27 cellular contexts compared by ENCODE assay signal in genomic region chr2:127683056-127683455, GRCh38. TPM values are rescaled to one million over a fixed set of nuclear protein-coding genes. Genes with fewer than 3 reads are reported as not detected.
"Had no signal": no experiment of that assay in that cellular context is flagged by ENCODE, and none has a peak within 500 bp of the region (broad histone marks: within the 10 kb centered on the region; RNA-seq: fewer than 3 reads in every experiment).

No MANE protein-coding gene starts in this region.

- H3K36me3 ChIP-seq: cardiac muscle cell, gastrocnemius medialis, neutrophil, right lobe of liver, upper lobe of right lung had no signal

- H3K27me3 ChIP-seq: body of pancreas, gastrocnemius medialis, right lobe of liver, upper lobe of right lung had no signal

- DNase-seq: activated CD4-positive, alpha-beta T cell treated with anti-CD3 and anti-CD28 coated beads for 48 hours; activated CD4-positive, CD25-positive, alpha-beta regulatory T cell; activated CD8-positive, alpha-beta memory T cell treated with anti-CD3 and anti-CD28 coated beads, Interleukin-2, amount 10 ng/mL, durations not matched to agents 7 days and 5 days; activated CD8-positive, alpha-beta T cell treated with anti-CD3 and anti-CD28 coated beads for 36 hours; activated effector memory CD4-positive, alpha-beta T cell treated with anti-CD3 and anti-CD28 coated beads, Interleukin-2, amount 50 U/mL, for 16 hours; activated naive CD4-positive, alpha-beta T cell treated with anti-CD3 and anti-CD28 coated beads, Interleukin-2, amount 50 U/mL, for 16 hours; activated naive CD8-positive, alpha-beta T cell treated with anti-CD3 and anti-CD28 coated beads, Interleukin-2, amount 50 U/mL, for 24 hours; activated T-cell treated with anti-CD3 and anti-CD28 coated beads for 4 hours; body of pancreas; dermis blood vessel endothelial cell; effector CD8-positive, alpha-beta T cell; gastrocnemius medialis; midbrain; right lobe of liver; small intestine; stimulated activated CD4-positive, alpha-beta T cell treated with anti-CD3 and anti-CD28 coated beads, Interleukin-15, amount 100 ng/mL, for 24 hours; stimulated activated CD4-positive, alpha-beta T cell treated with anti-CD3 and anti-CD28 coated beads, Interleukin-2, amount 100 ng/mL, for 48 hours; stimulated activated CD8-positive, alpha-beta memory T cell treated with anti-CD3 and anti-CD28 coated beads, Interleukin-4, amount 100 ng/mL, for 48 hours; stimulated activated naive CD4-positive, alpha-beta T cell; SW 1271; T-helper 17 cell; upper lobe of right lung had no signal

- H3K9me3 ChIP-seq: body of pancreas, gastrocnemius medialis, neutrophil, right lobe of liver, upper lobe of right lung had no signal

- H3K27ac ChIP-seq: body of pancreas, gastrocnemius medialis, neutrophil, parathyroid adenoma, right lobe of liver, upper lobe of right lung had no signal

- H3K9ac ChIP-seq: parathyroid adenoma had no signal

- H3K4me1 ChIP-seq: parathyroid adenoma, right lobe of liver had no signal

- H3K27ac Mint-ChIP-seq: activated CD8-positive, alpha-beta memory T cell treated with anti-CD3 and anti-CD28 coated beads, Interleukin-2, amount 10 ng/mL, durations not matched to agents 7 days and 5 days; activated CD8-positive, alpha-beta T cell treated with anti-CD3 and anti-CD28 coated beads for 36 hours; activated naive CD8-positive, alpha-beta T cell treated with anti-CD3 and anti-CD28 coated beads, Interleukin-2, amount 50 U/mL, for 24 hours had no signal

- ATAC-seq: activated CD8-positive, alpha-beta memory T cell treated with anti-CD3 and anti-CD28 coated beads, Interleukin-2, amount 10 ng/mL, durations not matched to agents 7 days and 5 days; activated CD8-positive, alpha-beta T cell treated with anti-CD3 and anti-CD28 coated beads for 36 hours; activated naive CD8-positive, alpha-beta T cell treated with anti-CD3 and anti-CD28 coated beads, Interleukin-2, amount 50 U/mL, for 24 hours; body of pancreas; esophagus mucosa; gastrocnemius medialis; T-helper 17 cell; upper lobe of right lung had no signal

- H3K4me3 ChIP-seq: body of pancreas, cardiac muscle cell, gastrocnemius medialis, right lobe of liver, upper lobe of right lung had no signal

- H3K36me3 Mint-ChIP-seq: activated CD8-positive, alpha-beta memory T cell treated with anti-CD3 and anti-CD28 coated beads, Interleukin-2, amount 10 ng/mL, durations not matched to agents 7 days and 5 days had no signal

- H3K4me1 Mint-ChIP-seq: activated CD8-positive, alpha-beta memory T cell treated with anti-CD3 and anti-CD28 coated beads, Interleukin-2, amount 10 ng/mL, durations not matched to agents 7 days and 5 days; activated naive CD8-positive, alpha-beta T cell treated with anti-CD3 and anti-CD28 coated beads, Interleukin-2, amount 50 U/mL, for 24 hours; T-helper 17 cell had no signal

- H3K4me3 Mint-ChIP-seq: activated CD8-positive, alpha-beta memory T cell treated with anti-CD3 and anti-CD28 coated beads, Interleukin-2, amount 10 ng/mL, durations not matched to agents 7 days and 5 days; activated CD8-positive, alpha-beta T cell treated with anti-CD3 and anti-CD28 coated beads for 36 hours; activated naive CD8-positive, alpha-beta T cell treated with anti-CD3 and anti-CD28 coated beads, Interleukin-2, amount 50 U/mL, for 24 hours; T-helper 17 cell had no signal

RNA-seq across cellular contexts. Expression of gene GPR17, which starts 37.1 kb away (rescaled TPM):
- total RNA-seq: activated CD8-positive, alpha-beta memory T cell treated with anti-CD3 and anti-CD28 coated beads, Interleukin-2, amount 10 ng/mL, durations not matched to agents 7 days and 5 days; activated CD8-positive, alpha-beta T cell treated with anti-CD3 and anti-CD28 coated beads for 36 hours; cardiac muscle cell; dermis blood vessel endothelial cell; esophagus mucosa; pulmonary artery endothelial cell; right lobe of liver; T-helper 17 cell had no signal
